ENCODE assay signal across 16 cellular contexts in the genomic region with DNA sequence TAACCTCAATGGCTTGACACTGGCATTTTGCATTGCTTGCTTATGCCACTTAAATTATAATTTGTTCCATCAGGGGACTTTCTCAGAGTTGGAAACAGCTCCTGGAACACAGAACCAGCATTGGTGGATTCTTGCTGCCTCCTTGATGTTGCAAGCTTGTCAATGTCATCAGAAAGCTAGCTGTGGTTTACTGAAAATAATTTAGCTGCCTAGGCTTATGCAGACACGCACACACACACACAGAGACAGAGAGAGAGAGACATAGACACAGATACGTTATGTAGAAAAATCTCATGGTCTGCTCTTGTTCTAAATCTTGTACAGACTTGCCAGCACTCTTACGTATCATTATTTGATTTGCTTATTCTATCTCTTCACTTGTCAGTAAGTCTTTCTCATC.
DNase-seq lines count a peak whose midpoint lies in the region; ATAC-seq and TF ChIP-seq lines count a peak whose summit lies in the region.
"Had no signal": no experiment of that assay in that cellular context is flagged by ENCODE, and none has a peak within 500 bp of the region (broad histone marks: within the 10 kb centered on the region; RNA-seq: fewer than 3 reads in every experiment).

No MANE protein-coding gene starts in this region.

- H3K4me3 ChIP-seq in AG10803 (ENCODE audit: low read length) (no peak overlapping the region), brain microvascular endothelial cell (ENCODE audit: low read depth, low read length) (no peak overlapping the region)
- H3K4me3 ChIP-seq: adrenal gland, BLaER1, Peyer's patch had no signal

- DNase-seq in AG10803 (ENCODE audit: low read depth) (peak; percentile 99), MV-4-11 (lab: John Stamatoyannopoulos, UW) (peak; percentile 80), brain microvascular endothelial cell (peak; percentile 29), mesothelial cell of epicardium (ENCODE audit: low spot score in 2 of 2, unreplicated experiment in 2 of 2) (no peak), nucleus accumbens (lab: John Stamatoyannopoulos, UW) (no peak)
- DNase-seq: activated CD4-positive, CD25-positive, alpha-beta regulatory T cell treated with anti-CD3 and anti-CD28 coated beads, Interleukin-2, amount 50 U/mL, for 72 hours; activated T-cell treated with anti-CD3 and anti-CD28 coated beads, Interleukin-2, amount 50 U/mL, for 24 hours; adrenal gland; H9; Peyer's patch; stimulated activated CD4-positive, alpha-beta T cell treated with anti-CD3 and anti-CD28 coated beads, Interleukin-1b, Interleukin-23, amount 100 ng/mL, for 48 hours; stimulated activated CD8-positive, alpha-beta memory T cell treated with anti-CD3 and anti-CD28 coated beads, Interleukin-4, amount 100 ng/mL, for 48 hours had no signal

- H3K27ac ChIP-seq in brain microvascular endothelial cell, result no peak overlapping the region
- H3K27ac ChIP-seq: adrenal gland, BLaER1, Peyer's patch had no signal

- no peak overlapping the region for H3K4me3 Mint-ChIP-seq in mesothelial cell of epicardium
- H3K4me3 Mint-ChIP-seq: activated T-cell treated with anti-CD3 and anti-CD28 coated beads, Interleukin-2, amount 50 U/mL, for 24 hours; H9 had no signal

- H3K27ac Mint-ChIP-seq in mesothelial cell of epicardium, result peak overlapping the region; percentile 54
- H3K27ac Mint-ChIP-seq: activated T-cell treated with anti-CD3 and anti-CD28 coated beads, Interleukin-2, amount 50 U/mL, for 24 hours had no signal

- H3K27me3 ChIP-seq in brain microvascular endothelial cell (replicated peaks), result no peaks in the 10 kb centered on the region
- H3K27me3 ChIP-seq: adrenal gland, BLaER1, Peyer's patch had no signal

- no peaks in the 10 kb centered on the region for H3K36me3 ChIP-seq in brain microvascular endothelial cell (replicated peaks)
- H3K36me3 ChIP-seq: adrenal gland, BLaER1, Peyer's patch had no signal

- in situ Hi-C loops in brain microvascular endothelial cell (cut with HindIII; ENCODE audit: low pct_ligation_motif_present, low sequenced_read_pairs), result no loop called here

- no peaks in the 10 kb centered on the region for H3K27me3 Mint-ChIP-seq in mesothelial cell of epicardium (ENCODE audit: low read depth)
- H3K27me3 Mint-ChIP-seq: activated T-cell treated with anti-CD3 and anti-CD28 coated beads, Interleukin-2, amount 50 U/mL, for 24 hours had no signal

- H3K9me3 Mint-ChIP-seq in mesothelial cell of epicardium, result no peaks in the 10 kb centered on the region
- H3K9me3 Mint-ChIP-seq: activated T-cell treated with anti-CD3 and anti-CD28 coated beads, Interleukin-2, amount 50 U/mL, for 24 hours; H9 had no signal

- TF ChIP-seq CTCF in AG10803 (conservative IDR thresholded peaks at IDR 0.05; ENCODE audit: low read length) (no peak), brain microvascular endothelial cell (IDR thresholded peaks at IDR 0.05; ENCODE audit: low read depth, low read length, missing control alignments) (no peak), mesothelial cell of epicardium (IDR thresholded peaks at IDR 0.05; ENCODE audit: unreplicated experiment) (no peak)

- peaks cover 50% of the 10 kb centered on the region for H3K4me1 Mint-ChIP-seq in mesothelial cell of epicardium

- no peaks in the 10 kb centered on the region for H3K36me3 Mint-ChIP-seq in mesothelial cell of epicardium

- ATAC-seq in HG03135 (IDR thresholded peaks at IDR 0.05; ENCODE audit: unreplicated experiment), result no peak
- ATAC-seq in GM21360 (IDR thresholded peaks at IDR 0.05; ENCODE audit: unreplicated experiment), result no peak
- ATAC-seq in GM21367 (IDR thresholded peaks at IDR 0.05; ENCODE audit: unreplicated experiment), result no peak

Comparison
In these comparisons a context has a peak if more than half of its experiments do, and no peak if none do; other contexts are left out.
1. DNase-seq: peak in AG10803 (single experiment), MV-4-11 (single experiment) and brain microvascular endothelial cell (single experiment); none in mesothelial cell of epicardium (0 of 2) and nucleus accumbens (0 of 56).